1 cellular context compared by ENCODE assay signal in genomic region chr10:89295597-89295996, GRCh38.
TF ChIP-seq lines count a peak whose summit lies in the region.

No MANE protein-coding gene starts in this region.

TF ChIP-seq in IMR-90, 13 proteins besides CTCF, POLR2A, EP300 and RAD21 (continued from another document):
- TF ChIP-seq USF2 (IDR thresholded peaks at IDR 0.05; ENCODE audit: low read depth, low read length): peak; percentile 41; the same call in 1 of the 2 replicates
